ENCODE assay signal across 17 cellular contexts in the genomic region with DNA sequence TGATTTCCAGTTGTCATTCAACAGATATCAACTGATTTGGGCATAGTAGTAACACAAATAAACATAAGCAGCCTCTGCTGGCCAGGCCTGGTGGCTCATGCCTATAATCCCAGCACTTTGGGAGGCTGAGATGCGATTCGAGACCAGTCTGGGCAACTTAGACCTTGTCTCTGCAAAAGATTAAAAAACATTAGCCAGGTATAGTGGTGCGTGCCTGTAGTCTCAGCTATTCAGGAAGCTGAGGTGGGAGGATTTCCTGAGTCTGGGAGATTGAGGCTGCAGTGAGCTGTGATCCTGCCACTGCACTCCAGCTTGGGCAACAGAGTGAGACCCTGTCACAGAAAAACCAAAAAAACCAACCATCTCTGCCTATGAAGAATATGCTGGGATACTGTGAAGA. TPM values are rescaled to one million over a fixed set of nuclear protein-coding genes. Genes with fewer than 3 reads are reported as not detected.
DNase-seq lines count a peak whose midpoint lies in the region; ATAC-seq, FAIRE-seq and TF ChIP-seq lines count a peak whose summit lies in the region.
"Had no signal": no experiment of that assay in that cellular context is flagged by ENCODE, and none has a peak within 500 bp of the region (broad histone marks: within the 10 kb centered on the region; RNA-seq: fewer than 3 reads in every experiment).

No MANE protein-coding gene starts in this region.

- peaks cover 62% of the 10 kb centered on the region for H3K4me1 Mint-ChIP-seq in CD4-positive, alpha-beta T cell (ENCODE audit: low read depth)
- H3K4me1 Mint-ChIP-seq in GM23338: peaks cover 3% of the 10 kb centered on the region; the same call in 1 of the 3 replicates
- H3K4me1 Mint-ChIP-seq in activated naive CD8-positive, alpha-beta T cell treated with anti-CD3 and anti-CD28 coated beads for 36 hours: peaks cover 52% of the 10 kb centered on the region

- intact Hi-C loops in CD4-positive, alpha-beta T cell (cut with DNase I, micrococcal nuclease): no loop called here

- H3K27ac ChIP-seq in CD4-positive, alpha-beta T cell (ENCODE audit: low read depth, low read length): no peak overlapping the region
- H3K27ac ChIP-seq in GM23338 (ENCODE audit: low read depth): no peak overlapping the region
- peak overlapping the region; percentile 21 for H3K27ac ChIP-seq in keratinocyte (ENCODE audit: control insufficient read depth, insufficient read depth, low read length)
- H3K27ac ChIP-seq: BLaER1 treated with 17β-estradiol and CSF1 and Interleukin-3, amounts not matched to agents 10 nM and 100 nM; epithelial cell of prostate; parathyroid adenoma had no signal

- H3K4me2 ChIP-seq in GM23338 (no peak overlapping the region), keratinocyte (ENCODE audit: control insufficient read depth, extremely low read depth, insufficient read depth, low read depth, low read length) (peak overlapping the region; percentile 22)

- CTCF ChIA-PET in CD4-positive, alpha-beta T cell (lab: Charles Lee): no interaction called here

- H3K4me3 Mint-ChIP-seq in CD4-positive, alpha-beta T cell: peak overlapping the region; percentile 23
- no peak overlapping the region for H3K4me3 Mint-ChIP-seq in GM23338
- peak overlapping the region; percentile 7 for H3K4me3 Mint-ChIP-seq in activated naive CD8-positive, alpha-beta T cell treated with anti-CD3 and anti-CD28 coated beads for 36 hours

- DNase-seq in CD4-positive, alpha-beta T cell: no peak
- no peak for DNase-seq in GM23338 (ENCODE audit: low spot score)
- no peak for DNase-seq in activated naive CD8-positive, alpha-beta T cell treated with anti-CD3 and anti-CD28 coated beads for 36 hours
- DNase-seq in keratinocyte (ENCODE audit: low read depth, low spot score): no peak
- DNase-seq in amygdala (lab: John Stamatoyannopoulos, UW): no peak
- no peak for DNase-seq in GM19240 (ENCODE audit: insufficient read length, low spot score)
- no peak for DNase-seq in activated effector memory CD4-positive, alpha-beta T cell treated with Interleukin-2 at 50 U/mL for 16 hours
- DNase-seq: caudate nucleus; DMS79 treated with DMSO at 0.1 percent for 48 hours; H7; NCI-H1105; stimulated activated naive CD4-positive, alpha-beta T cell treated with Interleukin-2 at 50 U/mL for 16 hours had no signal

- dilution Hi-C loops in keratinocyte (cut with MboI; ENCODE audit: extremely low pct_ligation_motif_present, low sequenced_read_pairs): no loop called here

- peaks cover 90% of the 10 kb centered on the region for H3K36me3 Mint-ChIP-seq in CD4-positive, alpha-beta T cell (ENCODE audit: low read depth)
- peaks cover 71% of the 10 kb centered on the region for H3K36me3 Mint-ChIP-seq in GM23338 (ENCODE audit: low read depth)
- H3K36me3 Mint-ChIP-seq in activated naive CD8-positive, alpha-beta T cell treated with anti-CD3 and anti-CD28 coated beads for 36 hours: peaks cover 64% of the 10 kb centered on the region

- FAIRE-seq in keratinocyte (lab: Jason Lieb, UNC): no peak
- FAIRE-seq: urothelium cell line had no signal

- peaks cover 37% of the 10 kb centered on the region for H3K36me3 ChIP-seq in GM23338 (ENCODE audit: insufficient read depth)
- H3K36me3 ChIP-seq in keratinocyte (ENCODE audit: control insufficient read depth in 2 of 2, extremely low read depth in 1 of 2, insufficient read depth in 2 of 2, low read length in 2 of 2): peaks cover 3 to 26% of the 10 kb centered on the region in 2 experiments

- H3K27ac Mint-ChIP-seq in CD4-positive, alpha-beta T cell: peak overlapping the region; percentile 78
- H3K27ac Mint-ChIP-seq in GM23338: peak overlapping the region; percentile 73; the same call in 1 of the 2 replicates
- peak overlapping the region; percentile 39 for H3K27ac Mint-ChIP-seq in activated naive CD8-positive, alpha-beta T cell treated with anti-CD3 and anti-CD28 coated beads for 36 hours

- H3K9me3 Mint-ChIP-seq in CD4-positive, alpha-beta T cell: no peaks in the 10 kb centered on the region
- H3K9me3 Mint-ChIP-seq in GM23338: no peaks in the 10 kb centered on the region
- no peaks in the 10 kb centered on the region for H3K9me3 Mint-ChIP-seq in activated naive CD8-positive, alpha-beta T cell treated with anti-CD3 and anti-CD28 coated beads for 36 hours

- H3K9me3 ChIP-seq in CD4-positive, alpha-beta T cell (ENCODE audit: control insufficient read depth, low read length): no peaks in the 10 kb centered on the region
- no peaks in the 10 kb centered on the region for H3K9me3 ChIP-seq in keratinocyte (ENCODE audit: control insufficient read depth, low read depth, low read length)
- H3K9me3 ChIP-seq: BLaER1 treated with 17β-estradiol and CSF1 and Interleukin-3, amounts not matched to agents 10 nM and 100 nM had no signal

- POLR2A ChIA-PET in CD4-positive, alpha-beta T cell (lab: Charles Lee): no interaction called here

- H3K4me3 ChIP-seq in GM23338: no peak overlapping the region
- H3K4me3 ChIP-seq in keratinocyte (ENCODE audit: control insufficient read depth in 2 of 3, extremely low read depth in 1 of 3, insufficient read depth in 2 of 3, low read depth in 1 of 3, low read length in 3 of 3): no peak overlapping the region
- H3K4me3 ChIP-seq: BLaER1 treated with 17β-estradiol and CSF1 and Interleukin-3, amounts not matched to agents 10 nM and 100 nM; skin epidermis had no signal

- H2AFZ ChIP-seq in GM23338 (no peak overlapping the region), keratinocyte (ENCODE audit: control insufficient read depth, low read length) (no peak overlapping the region)
- H2AFZ ChIP-seq: parathyroid adenoma had no signal

- H3K9me1 ChIP-seq in keratinocyte (ENCODE audit: control insufficient read depth, extremely low read depth, insufficient read depth, low read length): peaks cover 4% of the 10 kb centered on the region

- ATAC-seq in CD4-positive, alpha-beta T cell (ENCODE audit: poor library complexity): peak; percentile 39
- ATAC-seq in GM23338: no peak

- H3K4me1 ChIP-seq in GM23338 (ENCODE audit: insufficient read depth): no peaks in the 10 kb centered on the region
- peaks cover 14% of the 10 kb centered on the region for H3K4me1 ChIP-seq in keratinocyte (ENCODE audit: control insufficient read depth, extremely low read depth, insufficient read depth, low read length)

- no peaks in the 10 kb centered on the region for H3K27me3 Mint-ChIP-seq in CD4-positive, alpha-beta T cell
- H3K27me3 Mint-ChIP-seq in GM23338 (ENCODE audit: insufficient read depth, low read depth, poor library complexity): no peaks in the 10 kb centered on the region
- H3K27me3 Mint-ChIP-seq in activated naive CD8-positive, alpha-beta T cell treated with anti-CD3 and anti-CD28 coated beads for 36 hours: no peaks in the 10 kb centered on the region

- no peak overlapping the region for H3K9ac ChIP-seq in keratinocyte (ENCODE audit: control insufficient read depth, extremely low read depth, insufficient read depth, low read length)
- H3K9ac ChIP-seq: BLaER1 treated with 17β-estradiol and CSF1 and Interleukin-3, amounts not matched to agents 10 nM and 100 nM; parathyroid adenoma had no signal

- H3K9me2 ChIP-seq in GM23338 (ENCODE audit: insufficient read depth): no peaks in the 10 kb centered on the region

- no peaks in the 10 kb centered on the region for H3F3A ChIP-seq in GM23338 (replicated peaks; ENCODE audit: low read depth)

- H3K27me3 ChIP-seq in CD4-positive, alpha-beta T cell (ENCODE audit: control insufficient read depth, insufficient read depth, low read length): no peaks in the 10 kb centered on the region
- H3K27me3 ChIP-seq in GM23338 (ENCODE audit: insufficient read depth): no peaks in the 10 kb centered on the region
- no peaks in the 10 kb centered on the region for H3K27me3 ChIP-seq in keratinocyte (ENCODE audit: control insufficient read depth, extremely low read depth, insufficient read depth, low read length)
- H3K27me3 ChIP-seq: BLaER1 treated with 17β-estradiol and CSF1 and Interleukin-3, amounts not matched to agents 10 nM and 100 nM had no signal

- H3K79me2 ChIP-seq in GM23338 (replicated peaks; ENCODE audit: insufficient read depth): peaks cover 95% of the 10 kb centered on the region
- peaks cover 71% of the 10 kb centered on the region for H3K79me2 ChIP-seq in keratinocyte (ENCODE audit: control insufficient read depth, insufficient read depth, low read length)

- no peak for TF ChIP-seq CTCF in CD4-positive, alpha-beta T cell (IDR thresholded peaks at IDR 0.05)
- no peak for TF ChIP-seq CTCF in GM23338 (conservative IDR thresholded peaks at IDR 0.05; ENCODE audit: low read depth in 2 of 2)
- TF ChIP-seq CTCF in keratinocyte (optimal IDR thresholded peaks at IDR 0.05 in 1 of 3, IDR thresholded peaks at IDR 0.05 in 1 of 3, conservative IDR thresholded peaks at IDR 0.05 in 1 of 3; ENCODE audit: extremely low read depth in 1 of 3, insufficient read depth in 2 of 3, low read length in 3 of 3): peak in 2 of 3 experiments; percentile 26 to 28

- peaks cover 42% of the 10 kb centered on the region for H4K20me1 ChIP-seq in GM23338 (replicated peaks; ENCODE audit: insufficient read depth)
- H4K20me1 ChIP-seq in keratinocyte (ENCODE audit: control insufficient read depth, extremely low read depth, insufficient read depth, low read length): no peaks in the 10 kb centered on the region

RNA-seq across cellular contexts. Expression of a gene that starts 7.1 kb away (rescaled TPM):
- total RNA-seq in CD4-positive, alpha-beta T cell: 10 to 100 TPM; 60.2 to 66.3 TPM
- total RNA-seq in GM23338 (2014; rRNA removed; shearing (Covaris generic)): 111 and 130 TPM in 2 replicates
- polyA plus RNA-seq in GM23338 (2016; fragmentation: Nextera tagmentation; extraction: Ambion mirVana): 153 and 159 TPM in 2 replicates
- 100 to 1,000 TPM; 149 to 168 TPM for total RNA-seq in activated naive CD8-positive, alpha-beta T cell treated with anti-CD3 and anti-CD28 coated beads for 36 hours
- 51.0 to 103 TPM (median 68.4 TPM) in 3 replicates for polyA plus RNA-seq in keratinocyte
- 518 TPM for polyA plus RNA-seq in keratinocyte (2011; ENCODE audit: low read depth)
- polyA plus RNA-seq in keratinocyte (2011; cell fraction: cytosol; rRNA removed): 52.7 and 83.4 TPM in 2 replicates
- 34.9 and 55.0 TPM in 2 replicates for polyA plus RNA-seq in keratinocyte (2011; cell fraction: nucleus; rRNA removed)
- polyA plus RNA-seq in keratinocyte (2012; ENCODE audit: low replicate concordance): 85.8 and 86.4 TPM in 2 replicates
- 3.4 to 40.9 TPM (median 17.7 TPM) in 3 replicates for polyA minus RNA-seq in keratinocyte
- polyA minus RNA-seq in keratinocyte (2011; cell fraction: cytosol; rRNA and poly(A)+ RNA removed): 25.9 TPM
- polyA minus RNA-seq in keratinocyte (2011; cell fraction: nucleus; rRNA and poly(A)+ RNA removed): 15.4 and 29.2 TPM in 2 replicates

Comparison
In these comparisons a context has a peak if more than half of its experiments do, and no peak if none do; other contexts are left out.
1. CTCF ChIP-seq: peak in keratinocyte (2 of 3); none in CD4-positive, alpha-beta T cell (single experiment) and GM23338 (0 of 2).
2. Peak in every context shown above with its lines, with median percentiles within 50 percentile points of each other: H3K27ac Mint-ChIP-seq.